ENCODE assay signal across 11 cellular contexts in genomic region chr13:44819245-44819644, GRCh38.
A peak's percentile ranks its signal among the peaks of the same experiment; 100 is the strongest.
DNase-seq lines count a peak whose midpoint lies in the region; ATAC-seq and TF ChIP-seq lines count a peak whose summit lies in the region.
"Had no signal": no experiment of that assay in that cellular context is flagged by ENCODE, and none has a peak within 500 bp of the region (broad histone marks: within the 10 kb centered on the region; RNA-seq: fewer than 3 reads in every experiment).

No MANE protein-coding gene starts in this region.

- intact Hi-C loops in mammary epithelial cell (cut with micrococcal nuclease) = loop anchor here (2.0 to 5.0 kb wide), 6 partner anchors 62 to 912 kb away; no protein-coding TSS in a partner anchor
- intact Hi-C loops in sciatic nerve (cut with DNase I) = no loop called here

- TF ChIP-seq CTCF in mammary epithelial cell (conservative IDR thresholded peaks at IDR 0.05 in 1 of 2, IDR thresholded peaks at IDR 0.05 in 1 of 2; ENCODE audit: extremely low read depth in 1 of 2, insufficient read depth in 1 of 2, low read depth in 1 of 2, low read length in 2 of 2) = no peak
- no peak for TF ChIP-seq CTCF in smooth muscle cell (IDR thresholded peaks at IDR 0.05; ENCODE audit: borderline replicate concordance, insufficient read depth, poor library complexity, severe bottlenecking)

- no peak overlapping the region for H3K27ac ChIP-seq in mammary epithelial cell (ENCODE audit: insufficient read depth, low read depth, low read length)
- peak overlapping the region; percentile 60 for H3K27ac ChIP-seq in smooth muscle cell (ENCODE audit: low read depth)

- H3F3A ChIP-seq in smooth muscle cell (ENCODE audit: low read depth) = no peaks in the 10 kb centered on the region

- WGBS in mammary epithelial cell (ENCODE audit: low coverage, missing lambda C conversion rate) = 60% methylated on average over 3 of the region's 3 CpGs
- 68% methylated on average over 3 of the region's 3 CpGs for WGBS in smooth muscle cell (ENCODE audit: low lambda C conversion rate)

- no peaks in the 10 kb centered on the region for H4K20me1 ChIP-seq in mammary epithelial cell (ENCODE audit: insufficient read depth, low read length)
- no peaks in the 10 kb centered on the region for H4K20me1 ChIP-seq in smooth muscle cell (ENCODE audit: low read depth)

- no peak overlapping the region for H3K9ac ChIP-seq in mammary epithelial cell (ENCODE audit: insufficient read depth, low read length)
- no peak overlapping the region for H3K9ac ChIP-seq in smooth muscle cell (ENCODE audit: low read depth)

- no peak for ATAC-seq in GM18520 (IDR thresholded peaks at IDR 0.05; ENCODE audit: unreplicated experiment)
- ATAC-seq in HG02642 (IDR thresholded peaks at IDR 0.05; ENCODE audit: poor library complexity, unreplicated experiment) = no peak
- no peak for ATAC-seq in sciatic nerve

- no peak overlapping the region for H3K4me3 Mint-ChIP-seq in activated naive CD4-positive, alpha-beta T cell treated with anti-CD3 and anti-CD28 coated beads, Interleukin-2, amount 50 U/mL, for 24 hours
- H3K4me3 Mint-ChIP-seq: CD4-positive, alpha-beta memory T cell had no signal

- CTCF ChIA-PET in mammary epithelial cell (lab: Charles Lee; ENCODE audit: low non-redundant PET) = interaction anchor here (0.5 kb wide), 1 partner anchor 336 kb away, joined by 11 read pairs; no protein-coding TSS in a partner anchor

- dilution Hi-C loops in mammary epithelial cell (cut with HindIII; ENCODE audit: low sequenced_read_pairs) = no loop called here

- H3K36me3 ChIP-seq in mammary epithelial cell (ENCODE audit: insufficient read depth, low read length) (no peaks in the 10 kb centered on the region), smooth muscle cell (ENCODE audit: low read depth) (no peaks in the 10 kb centered on the region)

- H3K27me3 ChIP-seq in mammary epithelial cell (ENCODE audit: insufficient read depth, low read length) (no peaks in the 10 kb centered on the region), smooth muscle cell (ENCODE audit: low read depth) (no peaks in the 10 kb centered on the region)

- DNase-seq in activated naive CD4-positive, alpha-beta T cell (lab: John Stamatoyannopoulos, UW) = no peak
- DNase-seq in NCI-H748 (lab: John Stamatoyannopoulos, UW; ENCODE audit: unreplicated experiment) = peak; percentile 53
- peak; percentile 82 for DNase-seq in mammary epithelial cell
- DNase-seq in smooth muscle cell (lab: John Stamatoyannopoulos, UW; ENCODE audit: unreplicated experiment) = no peak
- no peak for DNase-seq in sciatic nerve (ENCODE audit: low spot score)
- DNase-seq: CD4-positive, alpha-beta memory T cell; occipital lobe; stimulated activated naive CD4-positive, alpha-beta T cell had no signal

- H3K27ac Mint-ChIP-seq in activated naive CD4-positive, alpha-beta T cell treated with anti-CD3 and anti-CD28 coated beads, Interleukin-2, amount 50 U/mL, for 24 hours = peak overlapping the region; percentile 81
- H3K27ac Mint-ChIP-seq: CD4-positive, alpha-beta memory T cell had no signal

- no peaks in the 10 kb centered on the region for H3K36me3 Mint-ChIP-seq in activated naive CD4-positive, alpha-beta T cell treated with anti-CD3 and anti-CD28 coated beads, Interleukin-2, amount 50 U/mL, for 24 hours
- H3K36me3 Mint-ChIP-seq: CD4-positive, alpha-beta memory T cell had no signal

- BruUV-seq in mammary epithelial cell (replicated peaks; lab: Mats Ljungman, UMichigan) = no TSS peak

- H3K79me2 ChIP-seq in mammary epithelial cell (ENCODE audit: insufficient read depth, low read length) = no peaks in the 10 kb centered on the region
- no peaks in the 10 kb centered on the region for H3K79me2 ChIP-seq in smooth muscle cell (ENCODE audit: low read depth)

- H3K4me1 ChIP-seq in mammary epithelial cell (ENCODE audit: insufficient read depth, low read length) = peaks cover 38% of the 10 kb centered on the region
- no peaks in the 10 kb centered on the region for H3K4me1 ChIP-seq in smooth muscle cell (ENCODE audit: low read depth)

- H3K4me1 Mint-ChIP-seq in activated naive CD4-positive, alpha-beta T cell treated with anti-CD3 and anti-CD28 coated beads, Interleukin-2, amount 50 U/mL, for 24 hours = peaks cover 11% of the 10 kb centered on the region
- H3K4me1 Mint-ChIP-seq: CD4-positive, alpha-beta memory T cell had no signal

- in situ Hi-C loops in mammary epithelial cell (cut with MboI; ENCODE audit: low sequenced_read_pairs in 2 of 2) = no loop called here

- H3K4me3 ChIP-seq in mammary epithelial cell (replicated peaks in 1 of 3; ENCODE audit: insufficient read depth in 1 of 3, low read depth in 2 of 3, low read length in 3 of 3) = no peak overlapping the region
- H3K4me3 ChIP-seq in smooth muscle cell = no peak overlapping the region

- H2AFZ ChIP-seq in mammary epithelial cell (ENCODE audit: low read depth, low read length) (peak overlapping the region; percentile 36), smooth muscle cell (ENCODE audit: low read depth) (no peak overlapping the region)

- no peaks in the 10 kb centered on the region for H3K9me3 ChIP-seq in mammary epithelial cell (replicated peaks; ENCODE audit: insufficient read depth, low read length)
- no peaks in the 10 kb centered on the region for H3K9me3 ChIP-seq in smooth muscle cell (replicated peaks; ENCODE audit: low read depth)

- H3K9me3 Mint-ChIP-seq in activated naive CD4-positive, alpha-beta T cell treated with anti-CD3 and anti-CD28 coated beads, Interleukin-2, amount 50 U/mL, for 24 hours = peaks cover 5% of the 10 kb centered on the region

- H3K4me2 ChIP-seq in mammary epithelial cell (ENCODE audit: insufficient read depth, low read depth, low read length) (no peak overlapping the region), smooth muscle cell (peak overlapping the region; percentile 33)

- peaks cover 2% of the 10 kb centered on the region for H3K27me3 Mint-ChIP-seq in activated naive CD4-positive, alpha-beta T cell treated with anti-CD3 and anti-CD28 coated beads, Interleukin-2, amount 50 U/mL, for 24 hours

Comparison
In these comparisons a context has a peak if more than half of its experiments do, and no peak if none do; other contexts are left out.
1. DNase-seq: peak in NCI-H748 (single experiment) and mammary epithelial cell (single experiment); none in activated naive CD4-positive, alpha-beta T cell (0 of 4), smooth muscle cell (single experiment) and sciatic nerve (single experiment).